35 cellular contexts compared by ENCODE assay signal in the genomic region with DNA sequence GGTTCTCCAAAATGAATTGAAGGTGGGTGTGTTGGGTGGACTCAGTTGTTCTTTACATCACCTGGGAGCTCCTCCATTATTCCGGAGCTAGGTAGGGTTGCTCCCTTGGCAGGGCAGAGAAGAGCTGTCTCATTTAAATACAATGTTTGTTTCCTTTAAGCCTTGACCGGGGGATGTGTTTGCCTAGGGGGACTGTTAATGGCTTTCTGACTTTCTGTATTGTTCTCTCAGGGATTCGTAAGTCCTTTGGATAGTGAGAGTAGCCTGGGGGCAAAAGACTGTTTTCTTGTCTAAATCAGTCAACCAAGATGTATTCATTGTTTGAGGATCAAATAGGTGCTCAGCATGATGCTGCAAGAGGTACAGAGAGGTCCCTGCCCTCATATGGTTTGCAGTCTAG.
"Had no signal": no experiment of that assay in that cellular context is flagged by ENCODE, and none has a peak within 500 bp of the region (broad histone marks: within the 10 kb centered on the region; RNA-seq: fewer than 3 reads in every experiment).

No MANE protein-coding gene starts in this region.

- H3K27ac Mint-ChIP-seq: activated CD4-positive, alpha-beta memory T cell treated with anti-CD3 and anti-CD28 coated beads for 36 hours; activated CD4-positive, alpha-beta T cell treated with anti-CD3 and anti-CD28 coated beads for 36 hours; activated CD4-positive, alpha-beta T cell treated with anti-CD3 and anti-CD28 coated beads, Interleukin-2, amount 10 ng/mL, durations not matched to agents 24 days and 14 days; activated CD8-positive, alpha-beta memory T cell treated with anti-CD3 and anti-CD28 coated beads, Interleukin-2, amount 10 ng/mL, durations not matched to agents 7 days and 5 days; activated CD8-positive, alpha-beta T cell treated with anti-CD3 and anti-CD28 coated beads, Interleukin-2, amount 10 ng/mL, durations not matched to agents 7 days and 5 days; activated naive CD4-positive, alpha-beta T cell treated with anti-CD3 and anti-CD28 coated beads for 36 hours; activated naive CD4-positive, alpha-beta T cell treated with anti-CD3 and anti-CD28 coated beads, Interleukin-2, amount 50 U/mL, for 24 hours; activated naive CD8-positive, alpha-beta T cell treated with anti-CD3 and anti-CD28 coated beads for 36 hours; activated naive CD8-positive, alpha-beta T cell treated with anti-CD3 and anti-CD28 coated beads, Interleukin-2, amount 50 U/mL, for 24 hours; activated T-helper 1 cell treated with anti-CD3 and anti-CD28 coated beads, Interleukin-12 subunit alpha, Interleukin-12 subunit beta, Interleukin-2, Interleukin-4 antibody, amounts not matched to agents 30 ng/mL and 10 ng/mL and 1 ng/mL, durations not matched to agents 14 hours and 24 hours and 36 hours; activated T-helper 2 cell treated with anti-CD3 and anti-CD28 coated beads, Interferon-gamma antibody, Interleukin-2, Interleukin-4, amounts not matched to agents 10 μg/mL and 5 μg/mL and 100 μg/mL, durations not matched to agents 14 hours and 24 hours and 36 hours; T-helper 2 cell treated with Interferon-gamma antibody and Interleukin-4, amounts not matched to agents 5 μg/mL and 100 μg/mL, for 36 hours had no signal

- H3K9me3 Mint-ChIP-seq: activated CD4-positive, alpha-beta memory T cell treated with anti-CD3 and anti-CD28 coated beads for 36 hours; activated CD4-positive, alpha-beta T cell treated with anti-CD3 and anti-CD28 coated beads, Interleukin-2, amount 10 ng/mL, durations not matched to agents 24 days and 14 days; activated naive CD4-positive, alpha-beta T cell treated with anti-CD3 and anti-CD28 coated beads for 36 hours; activated naive CD4-positive, alpha-beta T cell treated with anti-CD3 and anti-CD28 coated beads, Interleukin-2, amount 50 U/mL, for 24 hours; activated naive CD8-positive, alpha-beta T cell treated with anti-CD3 and anti-CD28 coated beads for 36 hours; activated naive CD8-positive, alpha-beta T cell treated with anti-CD3 and anti-CD28 coated beads, Interleukin-2, amount 50 U/mL, for 24 hours; activated T-helper 1 cell treated with anti-CD3 and anti-CD28 coated beads, Interleukin-12 subunit alpha, Interleukin-12 subunit beta, Interleukin-2, Interleukin-4 antibody, amounts not matched to agents 30 ng/mL and 10 ng/mL and 1 ng/mL, durations not matched to agents 14 hours and 24 hours and 36 hours; activated T-helper 2 cell treated with anti-CD3 and anti-CD28 coated beads, Interferon-gamma antibody, Interleukin-2, Interleukin-4, amounts not matched to agents 10 μg/mL and 5 μg/mL and 100 μg/mL, durations not matched to agents 14 hours and 24 hours and 36 hours; effector memory CD8-positive, alpha-beta T cell; T-helper 2 cell treated with Interferon-gamma antibody and Interleukin-4, amounts not matched to agents 5 μg/mL and 100 μg/mL, for 36 hours had no signal

- H3K27ac ChIP-seq: adrenal gland, body of pancreas, epithelial cell of prostate, esophagus squamous epithelium, gastroesophageal sphincter, heart right ventricle, hepatocyte, WERI-Rb-1 had no signal

- ATAC-seq: activated CD4-positive, alpha-beta T cell treated with anti-CD3 and anti-CD28 coated beads for 36 hours; activated CD8-positive, alpha-beta memory T cell treated with anti-CD3 and anti-CD28 coated beads, Interleukin-2, amount 10 ng/mL, durations not matched to agents 7 days and 5 days; activated CD8-positive, alpha-beta T cell treated with anti-CD3 and anti-CD28 coated beads, Interleukin-2, amount 10 ng/mL, durations not matched to agents 7 days and 5 days; activated naive CD8-positive, alpha-beta T cell treated with anti-CD3 and anti-CD28 coated beads, Interleukin-2, amount 50 U/mL, for 24 hours; body of pancreas; effector memory CD8-positive, alpha-beta T cell; gastroesophageal sphincter; heart right ventricle had no signal

- H3K4me1 ChIP-seq: adrenal gland, body of pancreas, esophagus squamous epithelium, gastroesophageal sphincter, heart right ventricle had no signal

- H3K4me3 Mint-ChIP-seq: activated CD4-positive, alpha-beta memory T cell treated with anti-CD3 and anti-CD28 coated beads for 36 hours; activated CD4-positive, alpha-beta T cell treated with anti-CD3 and anti-CD28 coated beads for 36 hours; activated CD4-positive, alpha-beta T cell treated with anti-CD3 and anti-CD28 coated beads, Interleukin-2, amount 10 ng/mL, durations not matched to agents 24 days and 14 days; activated CD8-positive, alpha-beta memory T cell treated with anti-CD3 and anti-CD28 coated beads, Interleukin-2, amount 10 ng/mL, durations not matched to agents 7 days and 5 days; activated CD8-positive, alpha-beta T cell treated with anti-CD3 and anti-CD28 coated beads, Interleukin-2, amount 10 ng/mL, durations not matched to agents 7 days and 5 days; activated naive CD4-positive, alpha-beta T cell treated with anti-CD3 and anti-CD28 coated beads for 36 hours; activated naive CD4-positive, alpha-beta T cell treated with anti-CD3 and anti-CD28 coated beads, Interleukin-2, amount 50 U/mL, for 24 hours; activated naive CD8-positive, alpha-beta T cell treated with anti-CD3 and anti-CD28 coated beads for 36 hours; activated naive CD8-positive, alpha-beta T cell treated with anti-CD3 and anti-CD28 coated beads, Interleukin-2, amount 50 U/mL, for 24 hours; activated T-helper 1 cell treated with anti-CD3 and anti-CD28 coated beads, Interleukin-12 subunit alpha, Interleukin-12 subunit beta, Interleukin-2, Interleukin-4 antibody, amounts not matched to agents 30 ng/mL and 10 ng/mL and 1 ng/mL, durations not matched to agents 14 hours and 24 hours and 36 hours; effector memory CD8-positive, alpha-beta T cell; T-helper 2 cell treated with Interferon-gamma antibody and Interleukin-4, amounts not matched to agents 5 μg/mL and 100 μg/mL, for 36 hours had no signal

- H3K9me3 ChIP-seq: adrenal gland, body of pancreas, esophagus squamous epithelium, gastroesophageal sphincter, heart right ventricle had no signal

- H3K4me1 Mint-ChIP-seq: activated CD4-positive, alpha-beta T cell treated with anti-CD3 and anti-CD28 coated beads for 36 hours; activated CD4-positive, alpha-beta T cell treated with anti-CD3 and anti-CD28 coated beads, Interleukin-2, amount 10 ng/mL, durations not matched to agents 24 days and 14 days; activated CD8-positive, alpha-beta memory T cell treated with anti-CD3 and anti-CD28 coated beads, Interleukin-2, amount 10 ng/mL, durations not matched to agents 7 days and 5 days; activated naive CD4-positive, alpha-beta T cell treated with anti-CD3 and anti-CD28 coated beads, Interleukin-2, amount 50 U/mL, for 24 hours; activated naive CD8-positive, alpha-beta T cell treated with anti-CD3 and anti-CD28 coated beads for 36 hours; activated naive CD8-positive, alpha-beta T cell treated with anti-CD3 and anti-CD28 coated beads, Interleukin-2, amount 50 U/mL, for 24 hours had no signal

- H3K4me3 ChIP-seq: adrenal gland, body of pancreas, esophagus squamous epithelium, gastroesophageal sphincter, heart right ventricle, hepatocyte had no signal

- H3K27me3 Mint-ChIP-seq: activated CD4-positive, alpha-beta memory T cell treated with anti-CD3 and anti-CD28 coated beads for 36 hours; activated CD4-positive, alpha-beta T cell treated with anti-CD3 and anti-CD28 coated beads for 36 hours; activated CD4-positive, alpha-beta T cell treated with anti-CD3 and anti-CD28 coated beads, Interleukin-2, amount 10 ng/mL, durations not matched to agents 24 days and 14 days; activated CD8-positive, alpha-beta memory T cell treated with anti-CD3 and anti-CD28 coated beads, Interleukin-2, amount 10 ng/mL, durations not matched to agents 7 days and 5 days; activated naive CD4-positive, alpha-beta T cell treated with anti-CD3 and anti-CD28 coated beads, Interleukin-2, amount 50 U/mL, for 24 hours; activated naive CD8-positive, alpha-beta T cell treated with anti-CD3 and anti-CD28 coated beads for 36 hours; activated naive CD8-positive, alpha-beta T cell treated with anti-CD3 and anti-CD28 coated beads, Interleukin-2, amount 50 U/mL, for 24 hours; effector memory CD8-positive, alpha-beta T cell had no signal

- DNase-seq: activated CD4-positive, alpha-beta memory T cell treated with anti-CD3 and anti-CD28 coated beads for 36 hours; activated CD4-positive, alpha-beta T cell treated with anti-CD3 and anti-CD28 coated beads for 36 hours; activated CD4-positive, alpha-beta T cell treated with anti-CD3 and anti-CD28 coated beads, Interleukin-2, amount 10 ng/mL, durations not matched to agents 24 days and 14 days; activated CD4-positive, CD25-positive, alpha-beta regulatory T cell; activated CD4-positive, CD25-positive, alpha-beta regulatory T cell treated with anti-CD3 and anti-CD28 coated beads, Interleukin-2, amount 50 U/mL, for 72 hours; activated CD8-positive, alpha-beta memory T cell treated with anti-CD3 and anti-CD28 coated beads, Interleukin-2, amount 10 ng/mL, durations not matched to agents 7 days and 5 days; activated CD8-positive, alpha-beta memory T cell treated with anti-CD3 and anti-CD28 coated beads, Interleukin-2, amount 50 U/mL, for 4 hours; activated CD8-positive, alpha-beta T cell treated with anti-CD3 and anti-CD28 coated beads, Interleukin-2, amount 10 ng/mL, durations not matched to agents 7 days and 5 days; activated effector memory CD4-positive, alpha-beta T cell treated with anti-CD3 and anti-CD28 coated beads, Interleukin-2, amount 50 U/mL, for 16 hours; activated naive CD4-positive, alpha-beta T cell treated with anti-CD3 and anti-CD28 coated beads for 36 hours; activated naive CD8-positive, alpha-beta T cell treated with anti-CD3 and anti-CD28 coated beads for 36 hours; activated naive CD8-positive, alpha-beta T cell treated with anti-CD3 and anti-CD28 coated beads, Interleukin-2, amount 50 U/mL, for 24 hours; activated T-cell treated with anti-CD3 and anti-CD28 coated beads, Interleukin-2, amount 50 U/mL, for 1 hour; activated T-cell treated with anti-CD3 and anti-CD28 coated beads, Interleukin-2, amount 50 U/mL, for 48 hours; adrenal gland; amygdala; aorta; body of pancreas; caudate nucleus; cortex of kidney; dermis blood vessel endothelial cell; effector CD4-positive, alpha-beta T cell; effector memory CD8-positive, alpha-beta T cell; esophagus squamous epithelium; foreskin melanocyte; heart right ventricle; T1000; WERI-Rb-1 had no signal

- H3K27me3 ChIP-seq: adrenal gland, body of pancreas, esophagus squamous epithelium, gastroesophageal sphincter, heart right ventricle, hepatocyte had no signal
